Comparison of ENCODE assay signal across 1 cellular context in the genomic region with DNA sequence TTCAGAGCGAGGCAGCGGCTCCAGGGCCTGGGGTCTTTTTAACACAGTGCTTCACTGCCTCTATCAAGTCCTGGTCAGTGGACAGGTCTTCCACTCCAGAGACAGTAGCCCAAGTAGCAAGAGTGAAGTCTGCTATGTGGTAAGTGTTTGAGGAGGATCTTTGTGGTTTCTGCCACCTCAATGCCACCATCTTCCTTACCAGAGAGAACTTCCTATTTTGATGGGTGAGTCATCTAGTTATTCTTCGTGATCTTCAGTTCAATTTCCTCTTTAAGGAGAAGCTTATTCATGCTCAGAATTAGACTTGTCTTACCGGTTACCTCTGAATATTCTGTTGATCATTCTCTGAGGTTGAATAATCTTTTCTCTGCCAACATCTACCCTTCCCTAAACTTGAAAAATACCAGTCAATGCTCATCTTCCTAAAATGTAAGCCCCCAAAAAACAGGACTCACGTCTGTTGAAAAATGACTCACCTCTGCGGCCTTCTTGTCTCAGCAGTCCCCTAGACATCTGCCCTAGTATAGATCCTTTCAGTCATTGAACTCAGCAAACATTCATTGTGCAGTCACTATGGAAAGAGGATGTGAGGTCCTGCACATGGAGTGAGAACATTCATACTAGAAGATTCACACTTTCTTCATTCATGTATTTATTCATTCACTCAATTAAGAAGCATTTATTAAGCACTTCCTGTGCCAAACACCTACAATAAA.
TF ChIP-seq lines count a peak whose summit lies in the region.

No MANE protein-coding gene starts in this region.

TF ChIP-seq in liver, 16 proteins besides CTCF, POLR2A, EP300 and RAD21 (continued from another document):
- no peak for TF ChIP-seq EGR1 (IDR thresholded peaks at IDR 0.05; ENCODE audit: low read depth in 2 of 2)
- TF ChIP-seq NR2F2 (IDR thresholded peaks at IDR 0.05), result no peak
- no peak for TF ChIP-seq FOXA2 (IDR thresholded peaks at IDR 0.05)
- TF ChIP-seq SP1 (IDR thresholded peaks at IDR 0.05), result no peak
- TF ChIP-seq YY1 (IDR thresholded peaks at IDR 0.05), result peak; percentile 50
- TF ChIP-seq FOXA1 (IDR thresholded peaks at IDR 0.05), result no peak
TF ChIP-seq in liver: peak in this region for 2.
